Comparison of ENCODE assay signal across 8 cellular contexts in the genomic region with DNA sequence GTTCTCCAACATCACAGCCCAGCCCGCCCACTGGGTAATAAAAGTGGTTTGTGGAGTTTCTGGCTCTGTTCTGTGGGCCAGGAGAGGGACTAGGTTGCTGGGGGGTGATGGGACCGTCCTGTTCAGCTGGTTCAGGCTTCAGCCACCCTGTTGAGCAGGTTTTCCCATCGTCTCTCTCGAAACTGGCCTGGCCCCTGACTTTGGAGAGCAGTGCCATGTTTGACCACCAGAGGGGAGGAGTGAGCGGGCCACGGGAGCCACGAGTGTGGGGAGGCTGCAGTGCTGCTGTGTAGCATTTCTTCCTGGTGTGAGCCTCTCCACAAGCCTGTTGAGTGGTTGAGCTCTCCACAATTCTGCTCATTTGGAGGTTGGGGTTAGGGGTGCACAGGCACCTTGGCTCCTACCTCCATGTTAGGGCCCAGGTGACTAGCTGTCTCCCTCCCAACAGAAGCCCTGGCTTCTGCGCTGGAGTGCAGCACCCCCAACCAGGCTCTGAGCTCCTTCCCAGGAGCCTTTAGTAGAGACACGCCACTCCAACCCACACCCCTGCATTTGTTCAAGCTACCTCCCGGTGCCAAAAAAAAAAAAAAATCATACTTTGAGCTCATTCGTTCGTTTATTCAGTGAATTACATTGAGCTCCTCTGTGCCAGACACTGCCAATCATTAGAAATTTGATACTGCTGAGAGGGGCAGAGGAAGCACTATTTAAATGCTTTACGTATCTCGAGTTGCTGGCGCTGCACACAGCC. TPM values are rescaled to one million over a fixed set of nuclear protein-coding genes. Genes with fewer than 3 reads are reported as not detected.
DNase-seq lines count a peak whose midpoint lies in the region; ATAC-seq and TF ChIP-seq lines count a peak whose summit lies in the region.

No MANE protein-coding gene starts in this region.

- H3K27ac ChIP-seq in caudate nucleus (ENCODE audit: low read depth, low read length) = no peak overlapping the region

- ATAC-seq in GM21737 (IDR thresholded peaks at IDR 0.05; ENCODE audit: unreplicated experiment) = no peak

- peak; percentile 73 for DNase-seq in Daoy (ENCODE audit: low read depth)
- DNase-seq in HFF-Myc (ENCODE audit: extremely low read depth, low read depth) = peak; percentile 43
- peak; percentile 22 for DNase-seq in NCI-H2196 treated with DMSO at 0.1 percent for 48 hours (lab: John Stamatoyannopoulos, UW; ENCODE audit: unreplicated experiment)
- DNase-seq in activated CD4-positive, CD25-positive, alpha-beta regulatory T cell (lab: John Stamatoyannopoulos, UW) = peak; percentile 55 to 67 (median 58)
- DNase-seq in caudate nucleus (lab: John Stamatoyannopoulos, UW) = peak in 54 of 61 donors; percentile 5 to 82 (median 43)
- peak; percentile 76 for DNase-seq in kidney glomerular epithelial cell (lab: John Stamatoyannopoulos, UW)
- DNase-seq in stimulated activated CD4-positive, alpha-beta T cell treated with anti-CD3 and anti-CD28 coated beads, Interleukin-2, amount 100 ng/mL, for 24 hours = peak; percentile 86 to 87

- no peak overlapping the region for H3K4me3 ChIP-seq in HFF-Myc (replicated peaks; ENCODE audit: low read depth, low read length)

- peak; percentile 99 for TF ChIP-seq CTCF in HFF-Myc (IDR thresholded peaks at IDR 0.05; ENCODE audit: low read depth, low read length, missing control alignments)

RNA-seq across cellular contexts. Expression of a gene that starts 13.9 kb away (rescaled TPM):
- 2.6 and 3.8 TPM in 2 replicates for total RNA-seq in Daoy (2014; rRNA removed; shearing (Covaris generic))

RNA-seq across cellular contexts. Expression of a gene that starts 16.3 kb away (rescaled TPM):
- 0.15 and 0.23 TPM in 2 replicates for total RNA-seq in Daoy (2014; rRNA removed; shearing (Covaris generic))

RNA-seq across cellular contexts. Expression of a gene that starts 29.3 kb away (rescaled TPM):
- not detected in 2 replicates for total RNA-seq in Daoy (2014; rRNA removed; shearing (Covaris generic))

RNA-seq across cellular contexts. Expression of a gene that starts 36.5 kb away (rescaled TPM):
- 23.3 and 27.9 TPM in 2 replicates for total RNA-seq in Daoy (2014; rRNA removed; shearing (Covaris generic))

RNA-seq across cellular contexts. Expression of a gene that starts 50.5 kb away (rescaled TPM):
- 30.2 and 34.9 TPM in 2 replicates for total RNA-seq in Daoy (2014; rRNA removed; shearing (Covaris generic))

Comparison
In these comparisons a context has a peak if more than half of its experiments do, and no peak if none do; other contexts are left out.
1. DNase-seq: peak in every context shown above with its lines; median percentile 86 in stimulated activated CD4-positive, alpha-beta T cell treated with anti-CD3 and anti-CD28 coated beads, Interleukin-2, amount 100 ng/mL, for 24 hours; 76 in kidney glomerular epithelial cell; 73 in Daoy; 58 in activated CD4-positive, CD25-positive, alpha-beta regulatory T cell; 43 in HFF-Myc; 43 in caudate nucleus; 22 in NCI-H2196 treated with DMSO at 0.1 percent for 48 hours.